ENCODE assay signal across 8 cellular contexts in genomic region chr12:112381421-112381897, GRCh38. TPM values are rescaled to one million over a fixed set of nuclear protein-coding genes. Genes with fewer than 3 reads are reported as not detected.
DNase-seq lines count a peak whose midpoint lies in the region; ATAC-seq and TF ChIP-seq lines count a peak whose summit lies in the region.

No MANE protein-coding gene starts in this region.

- peaks cover 6% of the 10 kb centered on the region for H3K4me1 ChIP-seq in mucosa of stomach (ENCODE audit: control insufficient read depth, insufficient read depth, low read length)

- peak overlapping the region; percentile 43 for H3K4me3 ChIP-seq in mucosa of stomach (ENCODE audit: low read length)

- no peaks in the 10 kb centered on the region; the same call in 1 of the 2 replicates for H3K36me3 Mint-ChIP-seq in WTC11
- H3K36me3 Mint-ChIP-seq in effector memory CD8-positive, alpha-beta T cell (ENCODE audit: insufficient read depth), result peaks cover 10% of the 10 kb centered on the region
- H3K36me3 Mint-ChIP-seq in type B pancreatic cell, result peaks cover 3% of the 10 kb centered on the region

- CTCF ChIA-PET in WTC11 (lab: Charles Lee), result interaction anchor here (1.2 kb wide), 1 partner anchor 183 kb away, joined by 13 read pairs; no protein-coding TSS in a partner anchor

- H3K9me3 Mint-ChIP-seq in WTC11 (peaks cover 2% of the 10 kb centered on the region; the same call in 1 of the 2 replicates), type B pancreatic cell (no peaks in the 10 kb centered on the region)
- H3K9me3 Mint-ChIP-seq in effector memory CD8-positive, alpha-beta T cell, result no peaks in the 10 kb centered on the region

- peak; percentile 20 for DNase-seq in DMS79 treated with DMSO at 0.1 percent for 48 hours (lab: John Stamatoyannopoulos, UW)
- no peak for DNase-seq in WTC11 (ENCODE audit: low spot score)
- DNase-seq in effector memory CD8-positive, alpha-beta T cell, result peak; percentile 16 to 40 (median 29)
- DNase-seq in type B pancreatic cell (ENCODE audit: extremely low spot score, unreplicated experiment), result no peak
- DNase-seq in inferior parietal cortex (ENCODE audit: extremely low spot score), result no peak

- no peaks in the 10 kb centered on the region for H3K27me3 ChIP-seq in mucosa of stomach (ENCODE audit: control insufficient read depth, insufficient read depth, low read length)

- no peaks in the 10 kb centered on the region for H3K9me3 ChIP-seq in mucosa of stomach (ENCODE audit: control insufficient read depth, low read length)

- ATAC-seq in GM21381 (IDR thresholded peaks at IDR 0.05; ENCODE audit: unreplicated experiment) (peak; percentile 50), HG03571 (IDR thresholded peaks at IDR 0.05; ENCODE audit: unreplicated experiment) (peak; percentile 38), WTC11 (peak; percentile 20)
- ATAC-seq in effector memory CD8-positive, alpha-beta T cell (replicated peaks), result peak; percentile 52

- no peaks in the 10 kb centered on the region for H3K36me3 ChIP-seq in mucosa of stomach (ENCODE audit: control insufficient read depth, insufficient read depth, low read length)

- H3K4me3 Mint-ChIP-seq in WTC11 (peak overlapping the region; percentile 98), type B pancreatic cell (peak overlapping the region; percentile 94)
- H3K4me3 Mint-ChIP-seq in effector memory CD8-positive, alpha-beta T cell, result peak overlapping the region; percentile 90 to 98

- H3K27ac Mint-ChIP-seq in WTC11 (peak overlapping the region; percentile 95), type B pancreatic cell (peak overlapping the region; percentile 91)
- peak overlapping the region; percentile 81 to 90 for H3K27ac Mint-ChIP-seq in effector memory CD8-positive, alpha-beta T cell

- H3K9ac ChIP-seq in mucosa of stomach (ENCODE audit: low read length), result peak overlapping the region; percentile 85

- TF ChIP-seq CTCF in WTC11 (IDR thresholded peaks at IDR 0.05) (no peak), type B pancreatic cell (conservative IDR thresholded peaks at IDR 0.05) (no peak)

- peaks cover 16% of the 10 kb centered on the region for H3K4me1 Mint-ChIP-seq in WTC11
- H3K4me1 Mint-ChIP-seq in effector memory CD8-positive, alpha-beta T cell (ENCODE audit: low read depth in 2 of 2), result peaks cover 28 to 30% of the 10 kb centered on the region in 2 donors
- H3K4me1 Mint-ChIP-seq in type B pancreatic cell (ENCODE audit: unreplicated experiment), result peaks cover 23% of the 10 kb centered on the region

- POLR2A ChIA-PET in WTC11 (lab: Charles Lee), result interaction anchor here (0.5 to 0.7 kb wide), 2 partner anchors 46 to 228 kb away, joined by 3 read pairs; no protein-coding TSS in a partner anchor

- H3K27me3 Mint-ChIP-seq in WTC11 (ENCODE audit: low read depth), result no peaks in the 10 kb centered on the region
- no peaks in the 10 kb centered on the region for H3K27me3 Mint-ChIP-seq in effector memory CD8-positive, alpha-beta T cell
- no peaks in the 10 kb centered on the region for H3K27me3 Mint-ChIP-seq in type B pancreatic cell

TF ChIP-seq in WTC11, 78 proteins besides CTCF, POLR2A, EP300 and RAD21:
- TF ChIP-seq, protein P1, sequence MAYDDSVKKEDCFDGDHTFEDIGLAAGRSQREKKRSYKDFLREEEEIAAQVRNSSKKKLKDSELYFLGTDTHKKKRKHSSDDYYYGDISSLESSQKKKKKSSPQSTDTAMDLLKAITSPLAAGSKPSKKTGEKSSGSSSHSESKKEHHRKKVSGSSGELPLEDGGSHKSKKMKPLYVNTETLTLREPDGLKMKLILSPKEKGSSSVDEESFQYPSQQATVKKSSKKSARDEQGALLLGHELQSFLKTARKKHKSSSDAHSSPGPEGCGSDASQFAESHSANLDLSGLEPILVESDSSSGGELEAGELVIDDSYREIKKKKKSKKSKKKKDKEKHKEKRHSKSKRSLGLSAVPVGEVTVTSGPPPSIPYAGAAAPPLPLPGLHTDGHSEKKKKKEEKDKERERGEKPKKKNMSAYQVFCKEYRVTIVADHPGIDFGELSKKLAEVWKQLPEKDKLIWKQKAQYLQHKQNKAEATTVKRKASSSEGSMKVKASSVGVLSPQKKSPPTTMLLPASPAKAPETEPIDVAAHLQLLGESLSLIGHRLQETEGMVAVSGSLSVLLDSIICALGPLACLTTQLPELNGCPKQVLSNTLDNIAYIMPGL (CRISPR knock-in tag; IDR thresholded peaks at IDR 0.05), result no peak
- TF ChIP-seq ZNF121 (CRISPR knock-in tag; IDR thresholded peaks at IDR 0.05), result peak; percentile 5; the same call in 1 of the 2 replicates
- TF ChIP-seq, protein P2, sequence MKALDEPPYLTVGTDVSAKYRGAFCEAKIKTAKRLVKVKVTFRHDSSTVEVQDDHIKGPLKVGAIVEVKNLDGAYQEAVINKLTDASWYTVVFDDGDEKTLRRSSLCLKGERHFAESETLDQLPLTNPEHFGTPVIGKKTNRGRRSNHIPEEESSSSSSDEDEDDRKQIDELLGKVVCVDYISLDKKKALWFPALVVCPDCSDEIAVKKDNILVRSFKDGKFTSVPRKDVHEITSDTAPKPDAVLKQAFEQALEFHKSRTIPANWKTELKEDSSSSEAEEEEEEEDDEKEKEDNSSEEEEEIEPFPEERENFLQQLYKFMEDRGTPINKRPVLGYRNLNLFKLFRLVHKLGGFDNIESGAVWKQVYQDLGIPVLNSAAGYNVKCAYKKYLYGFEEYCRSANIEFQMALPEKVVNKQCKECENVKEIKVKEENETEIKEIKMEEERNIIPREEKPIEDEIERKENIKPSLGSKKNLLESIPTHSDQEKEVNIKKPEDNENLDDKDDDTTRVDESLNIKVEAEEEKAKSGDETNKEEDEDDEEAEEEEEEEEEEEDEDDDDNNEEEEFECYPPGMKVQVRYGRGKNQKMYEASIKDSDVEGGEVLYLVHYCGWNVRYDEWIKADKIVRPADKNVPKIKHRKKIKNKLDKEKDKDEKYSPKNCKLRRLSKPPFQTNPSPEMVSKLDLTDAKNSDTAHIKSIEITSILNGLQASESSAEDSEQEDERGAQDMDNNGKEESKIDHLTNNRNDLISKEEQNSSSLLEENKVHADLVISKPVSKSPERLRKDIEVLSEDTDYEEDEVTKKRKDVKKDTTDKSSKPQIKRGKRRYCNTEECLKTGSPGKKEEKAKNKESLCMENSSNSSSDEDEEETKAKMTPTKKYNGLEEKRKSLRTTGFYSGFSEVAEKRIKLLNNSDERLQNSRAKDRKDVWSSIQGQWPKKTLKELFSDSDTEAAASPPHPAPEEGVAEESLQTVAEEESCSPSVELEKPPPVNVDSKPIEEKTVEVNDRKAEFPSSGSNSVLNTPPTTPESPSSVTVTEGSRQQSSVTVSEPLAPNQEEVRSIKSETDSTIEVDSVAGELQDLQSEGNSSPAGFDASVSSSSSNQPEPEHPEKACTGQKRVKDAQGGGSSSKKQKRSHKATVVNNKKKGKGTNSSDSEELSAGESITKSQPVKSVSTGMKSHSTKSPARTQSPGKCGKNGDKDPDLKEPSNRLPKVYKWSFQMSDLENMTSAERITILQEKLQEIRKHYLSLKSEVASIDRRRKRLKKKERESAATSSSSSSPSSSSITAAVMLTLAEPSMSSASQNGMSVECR (CRISPR knock-in tag; IDR thresholded peaks at IDR 0.05; ENCODE audit: borderline replicate concordance), result 0 out of 2 replicates have a peak, but pooled peaks have one; percentile 31
- no peak for TF ChIP-seq ZNF423 (CRISPR knock-in tag; IDR thresholded peaks at IDR 0.05)
TF ChIP-seq in WTC11: peak in this region for 2.

RNA-seq across cellular contexts. Expression of gene HECTD4, which starts 0.8 kb away (rescaled TPM):
- total RNA-seq in WTC11 (2021) (26.5 to 32.2 TPM (median 31.7 TPM) in 3 replicates), type B pancreatic cell (ENCODE audit: low replicate concordance) (57.6 and 62.1 TPM in 2 replicates)

RNA-seq across cellular contexts. Expression of gene RPL6, which starts 27.9 kb away (rescaled TPM):
- total RNA-seq in WTC11 (2021), result 1,730 to 1,803 TPM (median 1,794 TPM) in 3 replicates
- total RNA-seq in type B pancreatic cell (ENCODE audit: low replicate concordance), result 1,606 and 1,993 TPM in 2 replicates

RNA-seq across cellular contexts. Expression of gene PTPN11, which starts 37.3 kb away (rescaled TPM):
- 112 TPM in 3 replicates for total RNA-seq in WTC11 (2021)
- 76.0 and 78.9 TPM in 2 replicates for total RNA-seq in type B pancreatic cell (ENCODE audit: low replicate concordance)

Comparison
In these comparisons a context has a peak if more than half of its experiments do, and no peak if none do; other contexts are left out.
1. DNase-seq: peak in DMS79 treated with DMSO at 0.1 percent for 48 hours (single experiment) and effector memory CD8-positive, alpha-beta T cell (3 of 3); none in WTC11 (single experiment), type B pancreatic cell (single experiment) and inferior parietal cortex (single experiment).
2. Peak in every context shown above with its lines, with median percentiles within 50 percentile points of each other: ATAC-seq, H3K27ac Mint-ChIP-seq and H3K4me3 Mint-ChIP-seq.